In genomic region chr11:35887737-35888136, GRCh38 we compare ENCODE assay signal across 15 cellular contexts. TPM values are rescaled to one million over a fixed set of nuclear protein-coding genes. Genes with fewer than 3 reads are reported as not detected.
DNase-seq lines count a peak whose midpoint lies in the region; ATAC-seq and TF ChIP-seq lines count a peak whose summit lies in the region.
"Had no signal": no experiment of that assay in that cellular context is flagged by ENCODE, and none has a peak within 500 bp of the region (broad histone marks: within the 10 kb centered on the region; RNA-seq: fewer than 3 reads in every experiment).

No MANE protein-coding gene starts in this region.

- no peaks in the 10 kb centered on the region for H3K4me1 Mint-ChIP-seq in activated CD4-positive, alpha-beta T cell treated with anti-CD3 and anti-CD28 coated beads, Interleukin-2, amount 10 ng/mL, durations not matched to agents 24 days and 14 days
- H3K4me1 Mint-ChIP-seq: CD4-positive, CD25-positive, alpha-beta regulatory T cell had no signal

- no peak overlapping the region for H3K4me3 Mint-ChIP-seq in activated CD4-positive, alpha-beta T cell treated with anti-CD3 and anti-CD28 coated beads, Interleukin-2, amount 10 ng/mL, durations not matched to agents 24 days and 14 days
- H3K4me3 Mint-ChIP-seq: CD4-positive, CD25-positive, alpha-beta regulatory T cell; H9 had no signal

- H3K27ac Mint-ChIP-seq in activated CD4-positive, alpha-beta T cell treated with anti-CD3 and anti-CD28 coated beads, Interleukin-2, amount 10 ng/mL, durations not matched to agents 24 days and 14 days, result no peak overlapping the region
- H3K27ac Mint-ChIP-seq: CD4-positive, CD25-positive, alpha-beta regulatory T cell; H9 had no signal

- TF ChIP-seq CTCF in epithelial cell of esophagus (IDR thresholded peaks at IDR 0.05; ENCODE audit: insufficient read depth, low read depth, low read length, missing control alignments) (no peak), foreskin keratinocyte (conservative IDR thresholded peaks at IDR 0.05) (no peak)

- H3K4me3 ChIP-seq in epithelial cell of esophagus (ENCODE audit: low read length), result no peak overlapping the region
- H3K4me3 ChIP-seq in effector memory CD4-positive, alpha-beta T cell (ENCODE audit: insufficient read depth, low read depth, low read length, poor library complexity, severe bottlenecking), result no peak overlapping the region
- H3K4me3 ChIP-seq: BLaER1 treated with 17β-estradiol and CSF1 and Interleukin-3, amounts not matched to agents 10 nM and 100 nM; GM23248 had no signal

- no peak overlapping the region for H3K27ac ChIP-seq in foreskin keratinocyte
- no peak overlapping the region for H3K27ac ChIP-seq in effector memory CD4-positive, alpha-beta T cell (ENCODE audit: insufficient read depth, low read length, poor library complexity, severe bottlenecking)
- H3K27ac ChIP-seq: 22Rv1; BLaER1 treated with 17β-estradiol and CSF1 and Interleukin-3, amounts not matched to agents 10 nM and 100 nM; GM23248 had no signal

- peaks cover 6% of the 10 kb centered on the region for H3K27me3 Mint-ChIP-seq in activated CD4-positive, alpha-beta T cell treated with anti-CD3 and anti-CD28 coated beads, Interleukin-2, amount 10 ng/mL, durations not matched to agents 24 days and 14 days

- intact Hi-C loops in activated CD4-positive, alpha-beta T cell treated with anti-CD3 and anti-CD28 coated beads, Interleukin-2, amount 10 ng/mL, durations not matched to agents 24 days and 14 days (cut with micrococcal nuclease), result no loop called here

- peaks cover 4% of the 10 kb centered on the region for H3K4me1 ChIP-seq in foreskin keratinocyte
- no peaks in the 10 kb centered on the region for H3K4me1 ChIP-seq in effector memory CD4-positive, alpha-beta T cell (ENCODE audit: control insufficient read depth, insufficient read depth, low read length, poor library complexity, severe bottlenecking)
- H3K4me1 ChIP-seq: BLaER1 treated with 17β-estradiol and CSF1 and Interleukin-3, amounts not matched to agents 10 nM and 100 nM had no signal

- ATAC-seq in foreskin keratinocyte, result peak; percentile 28
- ATAC-seq in HG03457 (IDR thresholded peaks at IDR 0.05; ENCODE audit: unreplicated experiment), result no peak

- DNase-seq in activated CD4-positive, alpha-beta T cell treated with anti-CD3 and anti-CD28 coated beads, Interleukin-2, amount 10 ng/mL, durations not matched to agents 24 days and 14 days, result peak; percentile 32
- no peak for DNase-seq in activated CD4-positive, alpha-beta T cell treated with anti-CD3 and anti-CD28 coated beads, Interleukin-2, amount 50 U/mL, for 1 hour
- DNase-seq in epithelial cell of esophagus (ENCODE audit: low read depth) (peak; percentile 70), foreskin keratinocyte (peak; percentile 44 to 71), AG08396 (ENCODE audit: low spot score) (no peak)
- DNase-seq in effector memory CD4-positive, alpha-beta T cell, result no peak
- DNase-seq: CD4-positive, CD25-positive, alpha-beta regulatory T cell; DMS53; GF-D8; GM23248; H9; IMR-90 had no signal

- H3K9me3 Mint-ChIP-seq in activated CD4-positive, alpha-beta T cell treated with anti-CD3 and anti-CD28 coated beads, Interleukin-2, amount 10 ng/mL, durations not matched to agents 24 days and 14 days, result no peaks in the 10 kb centered on the region

- no peaks in the 10 kb centered on the region for H3K36me3 Mint-ChIP-seq in activated CD4-positive, alpha-beta T cell treated with anti-CD3 and anti-CD28 coated beads, Interleukin-2, amount 10 ng/mL, durations not matched to agents 24 days and 14 days (ENCODE audit: low read depth)
- H3K36me3 Mint-ChIP-seq: CD4-positive, CD25-positive, alpha-beta regulatory T cell had no signal

- H3K27me3 ChIP-seq in foreskin keratinocyte, result peaks cover 2% of the 10 kb centered on the region
- H3K27me3 ChIP-seq in effector memory CD4-positive, alpha-beta T cell (replicated peaks; ENCODE audit: control insufficient read depth, insufficient read depth, low read length, poor library complexity, severe bottlenecking), result peaks cover 5% of the 10 kb centered on the region
- H3K27me3 ChIP-seq: BLaER1 treated with 17β-estradiol and CSF1 and Interleukin-3, amounts not matched to agents 10 nM and 100 nM had no signal

- H3K9me3 ChIP-seq in effector memory CD4-positive, alpha-beta T cell (ENCODE audit: control insufficient read depth, low read length), result no peaks in the 10 kb centered on the region
- H3K9me3 ChIP-seq: BLaER1 treated with 17β-estradiol and CSF1 and Interleukin-3, amounts not matched to agents 10 nM and 100 nM had no signal

- no peaks in the 10 kb centered on the region for H3K36me3 ChIP-seq in effector memory CD4-positive, alpha-beta T cell (ENCODE audit: control insufficient read depth, insufficient read depth, low read length)
- H3K36me3 ChIP-seq: BLaER1 treated with 17β-estradiol and CSF1 and Interleukin-3, amounts not matched to agents 10 nM and 100 nM had no signal

RNA-seq across cellular contexts. Expression of gene LDLRAD3, which starts 56.1 kb away (rescaled TPM):
- total RNA-seq in activated CD4-positive, alpha-beta T cell treated with anti-CD3 and anti-CD28 coated beads, Interleukin-2, amount 10 ng/mL, durations not matched to agents 24 days and 14 days, result 0.54 and 1.4 TPM in 2 replicates
- total RNA-seq in foreskin keratinocyte, result 9.6 and 9.9 TPM in 2 replicates
- 4.0 and 5.0 TPM in 2 replicates for polyA plus RNA-seq in foreskin keratinocyte
- total RNA-seq: CD4-positive, CD25-positive, alpha-beta regulatory T cell had no signal

Comparison
In these comparisons a context has a peak if more than half of its experiments do, and no peak if none do; other contexts are left out.
1. DNase-seq: peak in activated CD4-positive, alpha-beta T cell treated with anti-CD3 and anti-CD28 coated beads, Interleukin-2, amount 10 ng/mL, durations not matched to agents 24 days and 14 days (single experiment), epithelial cell of esophagus (single experiment) and foreskin keratinocyte (2 of 2); none in activated CD4-positive, alpha-beta T cell treated with anti-CD3 and anti-CD28 coated beads, Interleukin-2, amount 50 U/mL, for 1 hour (single experiment), AG08396 (single experiment) and effector memory CD4-positive, alpha-beta T cell (0 of 3).